ENCODE assay signal across 8 cellular contexts in the genomic region with DNA sequence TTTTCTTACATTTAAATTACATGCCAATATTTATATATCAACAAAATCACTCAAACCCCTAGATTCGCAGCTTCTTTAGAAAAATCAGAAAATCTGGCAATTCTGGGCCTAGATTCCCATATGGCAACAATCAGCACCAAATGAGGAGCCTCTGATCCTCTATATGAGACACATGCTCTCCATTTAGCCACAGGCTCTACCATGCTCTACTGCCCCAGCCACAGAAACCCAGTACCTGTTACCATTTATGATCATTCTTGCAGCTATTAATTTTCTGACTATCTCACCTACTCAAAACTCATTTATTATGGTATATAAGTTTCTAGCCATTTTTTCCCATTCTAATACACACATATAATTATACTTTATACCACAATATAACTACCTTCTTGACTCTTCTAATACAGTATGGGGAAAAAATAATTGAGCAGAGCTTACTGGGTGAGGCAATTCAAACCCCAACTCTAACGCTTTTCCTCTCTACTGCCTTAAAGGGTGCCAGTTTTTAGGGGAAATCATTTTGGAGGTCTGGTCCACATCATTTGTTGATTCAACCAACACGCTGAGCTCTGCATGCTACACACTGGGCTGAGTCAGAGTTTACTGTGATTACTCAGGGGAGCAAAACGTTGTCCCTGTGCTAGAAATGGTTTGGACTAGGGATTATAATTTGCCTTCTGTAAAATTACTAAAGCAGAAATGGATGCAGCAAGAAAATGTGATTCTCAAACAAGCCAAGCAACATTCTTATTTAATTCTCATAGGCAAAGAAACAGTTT. TPM values are rescaled to one million over a fixed set of nuclear protein-coding genes. Genes with fewer than 3 reads are reported as not detected.
DNase-seq lines count a peak whose midpoint lies in the region; ATAC-seq, FAIRE-seq and TF ChIP-seq lines count a peak whose summit lies in the region.

No MANE protein-coding gene starts in this region.

- RAD21 ChIA-PET in GM12878 (lab: Charles Lee; ENCODE audit: unreplicated experiment): interaction anchor here (0.8 to 5.2 kb wide), 7 partner anchors 9 to 84 kb away, joined by 3 to 21 read pairs (median 5); no protein-coding TSS in a partner anchor

- peaks cover 30% of the 10 kb centered on the region for H3K4me1 ChIP-seq in GM12878 (ENCODE audit: control insufficient read depth, insufficient read depth, low read length)
- peaks cover 71% of the 10 kb centered on the region for H3K4me1 ChIP-seq in upper lobe of right lung
- H3K4me1 ChIP-seq in naive thymus-derived CD4-positive, alpha-beta T cell (ENCODE audit: control insufficient read depth in 2 of 2, insufficient read depth in 2 of 2, low read length in 2 of 2): no peaks in the 10 kb centered on the region

- H3K79me2 ChIP-seq in GM12878 (ENCODE audit: control insufficient read depth, insufficient read depth, low read length): peaks cover 99% of the 10 kb centered on the region

- H3K9me3 ChIP-seq in GM12878 (replicated peaks; ENCODE audit: control insufficient read depth, insufficient read depth, low read length) (no peaks in the 10 kb centered on the region; the same call in 2 of the 3 replicates), upper lobe of right lung (no peaks in the 10 kb centered on the region)
- H3K9me3 ChIP-seq in naive thymus-derived CD4-positive, alpha-beta T cell (ENCODE audit: control insufficient read depth in 2 of 3, low read length in 3 of 3): no peaks in the 10 kb centered on the region

- DNase-seq in HFFc6 (peak; percentile 75), GM12878 (ENCODE audit: low read depth, low spot score) (no peak), left lobe of liver (ENCODE audit: low spot score) (peak; percentile 35), upper lobe of right lung (no peak), SKM-1 treated with dmso at 0.1 percent for 144 hours (lab: John Stamatoyannopoulos, UW; ENCODE audit: unreplicated experiment) (no peak), natural killer cell (no peak), activated gamma-delta T cell treated with Interleukin-2 at 50 U/mL for 16 hours (no peak)
- DNase-seq in naive thymus-derived CD4-positive, alpha-beta T cell: no peak

- 44% methylated on average over 4 of the region's 4 CpGs for WGBS in GM12878 (ENCODE audit: insufficient coverage, insufficient replicate concordance, low lambda C conversion rate, missing lambda C conversion rate)

- H3K4me3 Mint-ChIP-seq in HFFc6: peak overlapping the region; percentile 44
- no peak overlapping the region for H3K4me3 Mint-ChIP-seq in naive thymus-derived CD4-positive, alpha-beta T cell
- H3K4me3 Mint-ChIP-seq in natural killer cell: no peak overlapping the region

- H3K27ac ChIP-seq in GM12878 (ENCODE audit: control insufficient read depth, insufficient read depth) (peak overlapping the region; percentile 6; the same call in 1 of the 2 replicates), upper lobe of right lung (peak overlapping the region; percentile 25)
- no peak overlapping the region for H3K27ac ChIP-seq in naive thymus-derived CD4-positive, alpha-beta T cell (ENCODE audit: low read depth, low read length)

- ATAC-seq in GM12878: peak; percentile 59
- peak; percentile 20 for ATAC-seq in left lobe of liver
- ATAC-seq in upper lobe of right lung: no peak
- no peak for ATAC-seq in naive thymus-derived CD4-positive, alpha-beta T cell
- no peak for ATAC-seq in natural killer cell

- H3K4me1 Mint-ChIP-seq in HFFc6 (ENCODE audit: low read depth) (peaks cover 77% of the 10 kb centered on the region), natural killer cell (peaks cover 0 to 16% of the 10 kb centered on the region in 2 donors)
- peaks cover 0 to 2% (median 0%) of the 10 kb centered on the region in 7 donors for H3K4me1 Mint-ChIP-seq in naive thymus-derived CD4-positive, alpha-beta T cell

- in situ Hi-C loops in GM12878 (cut with MboI): no loop called here

- FAIRE-seq in GM12878 (lab: Jason Lieb, UNC): no peak

- H3K27ac Mint-ChIP-seq in HFFc6 (peak overlapping the region; percentile 88), natural killer cell (peak overlapping the region in 1 of 2 donors; percentile 39)
- H3K27ac Mint-ChIP-seq in naive thymus-derived CD4-positive, alpha-beta T cell: no peak overlapping the region

- H3K9me3 Mint-ChIP-seq in HFFc6 (no peaks in the 10 kb centered on the region), natural killer cell (no peaks in the 10 kb centered on the region)
- H3K9me3 Mint-ChIP-seq in naive thymus-derived CD4-positive, alpha-beta T cell: peaks cover 0 to 1% (median 0%) of the 10 kb centered on the region in 11 donors

- H3K27me3 ChIP-seq in GM12878 (replicated peaks in 1 of 2; ENCODE audit: control insufficient read depth in 2 of 2, insufficient read depth in 2 of 2, low read length in 1 of 2) (no peaks in the 10 kb centered on the region), upper lobe of right lung (no peaks in the 10 kb centered on the region)
- H3K27me3 ChIP-seq in naive thymus-derived CD4-positive, alpha-beta T cell (ENCODE audit: control insufficient read depth in 2 of 2, insufficient read depth in 2 of 2, low read length in 2 of 2): no peaks in the 10 kb centered on the region

- H3K36me3 Mint-ChIP-seq in HFFc6 (ENCODE audit: low read depth) (peaks cover 12% of the 10 kb centered on the region), natural killer cell (no peaks in the 10 kb centered on the region)
- H3K36me3 Mint-ChIP-seq in naive thymus-derived CD4-positive, alpha-beta T cell: no peaks in the 10 kb centered on the region

- H3K36me3 ChIP-seq in GM12878 (ENCODE audit: control insufficient read depth in 2 of 2, insufficient read depth in 2 of 2, low read length in 1 of 2) (peaks cover 0 to 6% of the 10 kb centered on the region in 2 experiments; a peak in 2 of 4 replicates), upper lobe of right lung (no peaks in the 10 kb centered on the region)
- no peaks in the 10 kb centered on the region for H3K36me3 ChIP-seq in naive thymus-derived CD4-positive, alpha-beta T cell (ENCODE audit: control insufficient read depth in 2 of 3, insufficient read depth in 3 of 3, low read length in 3 of 3)

- peak overlapping the region; percentile 64 for H3K4me2 ChIP-seq in GM12878 (ENCODE audit: control insufficient read depth, insufficient read depth)

- POLR2A ChIA-PET in GM12878 (lab: Charles Lee): interaction anchor here (1.0 to 2.3 kb wide), 7 partner anchors 9 to 40 kb away, joined by 3 to 12 read pairs (median 3); no protein-coding TSS in a partner anchor
- POLR2A ChIA-PET in naive thymus-derived CD4-positive, alpha-beta T cell (lab: Charles Lee): no interaction called here

- BruUV-seq in GM12878 (replicated peaks; lab: Mats Ljungman, UMichigan): no TSS peak

- H4K20me1 ChIP-seq in GM12878 (ENCODE audit: control insufficient read depth, insufficient read depth): peaks cover 17% of the 10 kb centered on the region

- SMC1A ChIA-PET in GM12878 (lab: Charles Lee; ENCODE audit: uncharacterized antibody, unreplicated experiment): interaction anchor here (0.7 to 14.9 kb wide), 11 partner anchors 8 to 321 kb away, joined by 3 to 313 read pairs (median 4); no protein-coding TSS in a partner anchor

- peak overlapping the region; percentile 29; the same call in 1 of the 2 replicates for H3K4me3 ChIP-seq in GM12878
- no peak overlapping the region for H3K4me3 ChIP-seq in upper lobe of right lung
- H3K4me3 ChIP-seq in naive thymus-derived CD4-positive, alpha-beta T cell (ENCODE audit: low read length): no peak overlapping the region

- H3K9ac ChIP-seq in GM12878 (ENCODE audit: control insufficient read depth, insufficient read depth, low read length): no peak overlapping the region

- no peak overlapping the region for H2AFZ ChIP-seq in GM12878 (ENCODE audit: control insufficient read depth, low read depth, low read length)

- no peak for TF ChIP-seq RAD21 in GM12878 (IDR thresholded peaks at IDR 0.05; ENCODE audit: insufficient read depth, low read depth, low read length)

- H3K27me3 Mint-ChIP-seq in HFFc6 (ENCODE audit: insufficient read depth) (no peaks in the 10 kb centered on the region; the same call in 1 of the 2 replicates), natural killer cell (ENCODE audit: low read depth in 2 of 2) (no peaks in the 10 kb centered on the region)
- H3K27me3 Mint-ChIP-seq in naive thymus-derived CD4-positive, alpha-beta T cell: peaks cover 0 to 14% (median 0%) of the 10 kb centered on the region in 5 donors

- TF ChIP-seq CTCF in HFFc6 (IDR thresholded peaks at IDR 0.05) (no peak), GM12878 (IDR thresholded peaks at IDR 0.05 in 2 of 3, conservative IDR thresholded peaks at IDR 0.05 in 1 of 3; ENCODE audit: control insufficient read depth in 2 of 3, extremely low read depth in 1 of 3, insufficient read depth in 1 of 3, low read depth in 3 of 3, low read length in 3 of 3) (no peak), upper lobe of right lung (IDR thresholded peaks at IDR 0.05) (no peak), natural killer cell (IDR thresholded peaks at IDR 0.05) (no peak)

- CTCF ChIA-PET in GM12878 (lab: Yijun Ruan, JAX): interaction anchor here (0.7 to 16.6 kb wide), 4 partner anchors 9 to 83 kb away, joined by 3 to 348 read pairs (median 98); no protein-coding TSS in a partner anchor
- CTCF ChIA-PET in naive thymus-derived CD4-positive, alpha-beta T cell (lab: Charles Lee): no interaction called here

- TF ChIP-seq EP300 in GM12878 (IDR thresholded peaks at IDR 0.05; ENCODE audit: borderline replicate concordance in 1 of 2, control insufficient read depth in 1 of 2, low read depth in 2 of 2, low read length in 2 of 2): no peak

- intact Hi-C loops in GM12878 (cut with micrococcal nuclease; ENCODE audit: unreplicated experiment) (no loop called here), upper lobe of right lung (cut with DNase I) (no loop called here), natural killer cell (cut with micrococcal nuclease) (no loop called here)
- intact Hi-C loops in naive thymus-derived CD4-positive, alpha-beta T cell (cut with micrococcal nuclease): no loop called here

- no peak for TF ChIP-seq POLR2A in GM12878 (IDR thresholded peaks at IDR 0.05; ENCODE audit: low read depth, low read length)

RNA-seq across cellular contexts. Expression of gene PDLIM1, which starts 11.6 kb away (rescaled TPM):
- total RNA-seq in HFFc6 (2021; fragmentation: NEBNext Ultra II Directional; extraction: Animal tissue kit (Norgen Biotek cat#: 25700)): 100 to 1,000 TPM; 131 to 163 (median 154) TPM
- total RNA-seq in GM12878 (2013; cell fraction: nucleolus; rRNA removed): 93.6 and 94.6 TPM in 2 replicates
- total RNA-seq in GM12878 (2014; rRNA removed) (86.5 and 95.7 TPM in 2 replicates), GM12878 (2014; rRNA removed; fragmentation: Illumina TruSeq; extraction: Trizol) (204 and 212 TPM in 2 replicates), GM12878 (2021) (527 and 530 TPM in 2 replicates), left lobe of liver (67.1 TPM), upper lobe of right lung (190 TPM), natural killer cell (10 to 100 TPM in 2 of 3 donors, 1 to 10 TPM in 1; 7.1 to 25.2 (median 24.5) TPM)
- polyA plus RNA-seq in GM12878 (2011; ENCODE audit: low read depth): 553 TPM
- polyA plus RNA-seq in GM12878 (2011; rRNA removed) (133 and 220 TPM in 2 replicates), GM12878 (2014; fragmentation: Illumina TruSeq; extraction: Trizol) (688 and 698 TPM in 2 replicates), GM12878 (2014; fragmentation: Nextera tagmentation; extraction: Ambion mirVana) (100 to 1,000 TPM; 133 to 338 TPM), GM12878 (2014; rRNA removed) (280 and 305 TPM in 2 replicates), GM12878 (2016; fragmentation: Nextera tagmentation; extraction: Ambion mirVana) (100 to 1,000 TPM; 689 to 714 TPM)
- polyA plus RNA-seq in GM12878 (2011; cell fraction: cytosol; rRNA removed): 344 and 508 TPM in 2 replicates
- 200 and 240 TPM in 2 replicates for polyA plus RNA-seq in GM12878 (2011; cell fraction: nucleus; rRNA removed)
- 602 and 737 TPM in 2 replicates for polyA plus RNA-seq in GM12878 (2012)
- polyA minus RNA-seq in GM12878 (2011; rRNA and poly(A)+ RNA removed): 275 and 304 TPM in 2 replicates
- 146 and 173 TPM in 2 replicates for polyA minus RNA-seq in GM12878 (2011; cell fraction: cytosol; rRNA and poly(A)+ RNA removed)
- polyA minus RNA-seq in GM12878 (2011; cell fraction: nucleus; rRNA and poly(A)+ RNA removed): 58.8 and 86.6 TPM in 2 replicates
- total RNA-seq in naive thymus-derived CD4-positive, alpha-beta T cell: 10 to 100 TPM in 2 of 5 experiments, under 1 TPM in 3; 0.32 to 27.6 (median 0.61) TPM
- polyA plus RNA-seq in naive thymus-derived CD4-positive, alpha-beta T cell: 1 to 10 TPM in 1 of 2 donors, under 1 TPM in 1; 0.89 to 1.2 TPM

Comparison
In these comparisons a context has a peak if more than half of its experiments do, and no peak if none do; other contexts are left out.
1. DNase-seq: peak in HFFc6 (single experiment) and left lobe of liver (single experiment); none in GM12878 (single experiment), upper lobe of right lung (single experiment), SKM-1 treated with dmso at 0.1 percent for 144 hours (single experiment), naive thymus-derived CD4-positive, alpha-beta T cell (0 of 9), natural killer cell (single experiment) and activated gamma-delta T cell treated with Interleukin-2 at 50 U/mL for 16 hours (single experiment).
2. ATAC-seq: peak in GM12878 (single experiment) and left lobe of liver (single experiment); none in upper lobe of right lung (single experiment), naive thymus-derived CD4-positive, alpha-beta T cell (single experiment) and natural killer cell (0 of 3).